In genomic region chr13:100088648-100089601, GRCh38 we compare ENCODE assay signal across 8 cellular contexts. TPM values are rescaled to one million over a fixed set of nuclear protein-coding genes. Genes with fewer than 3 reads are reported as not detected.
DNase-seq lines count a peak whose midpoint lies in the region; ATAC-seq and TF ChIP-seq lines count a peak whose summit lies in the region.

PCCA (plus strand) TSS chr13:100089093; CDS start chr13:100089121, 28 bp downstream.

- peak within 1 kb of the TSS; percentile 85 for H3K27ac Mint-ChIP-seq in type B pancreatic cell

- TF ChIP-seq CTCF in GM12865 (IDR thresholded peaks at IDR 0.05; ENCODE audit: insufficient read depth, low read depth, low read length, missing control alignments) (no peak), type B pancreatic cell (conservative IDR thresholded peaks at IDR 0.05) (peak; percentile 17)

- ATAC-seq in HG02623 (IDR thresholded peaks at IDR 0.05; ENCODE audit: unreplicated experiment): peak; percentile 96
- ATAC-seq in left cardiac atrium: peak; percentile 99 to 100

- intact Hi-C loops in T-helper 1 cell treated with Interleukin-12 subunit alpha and Interleukin-12 subunit beta and Interleukin-4 antibody, amounts not matched to agents 30 ng/mL and 1 ng/mL, for 36 hours (cut with micrococcal nuclease): loop anchor here (1.0 to 10.0 kb wide), 15 partner anchors 42 to 1037 kb away; partner anchors contain the start of genes CLYBL and GPR183
- intact Hi-C loops in left cardiac atrium (cut with DNase I) (no loop called here), posterior cingulate gyrus (cut with DNase I) (no loop called here)

- no peaks in the 10 kb centered on the region for H3K27me3 Mint-ChIP-seq in type B pancreatic cell

- H3K4me3 ChIP-seq in GM12865 (ENCODE audit: low read depth, low read length): peak within 1 kb of the TSS; percentile 76

- peaks cover 36% of the 10 kb centered on the region for H3K4me1 Mint-ChIP-seq in type B pancreatic cell (ENCODE audit: unreplicated experiment)

- peak; percentile 95 for DNase-seq in GM12865 (ENCODE audit: low read depth)
- peak; percentile 82 for DNase-seq in NCI-H128 (lab: John Stamatoyannopoulos, UW; ENCODE audit: unreplicated experiment)
- peak; percentile 78 for DNase-seq in amniotic stem cell (lab: John Stamatoyannopoulos, UW)
- peak; percentile 97 for DNase-seq in left cardiac atrium
- peak; percentile 93 to 99 (median 96) for DNase-seq in posterior cingulate gyrus
- DNase-seq in type B pancreatic cell (ENCODE audit: extremely low spot score, unreplicated experiment): peak; percentile 94

- H3K4me3 Mint-ChIP-seq in type B pancreatic cell: peak within 1 kb of the TSS; percentile 96

- H3K9me3 Mint-ChIP-seq in type B pancreatic cell: no peaks in the 10 kb centered on the region

- peaks cover 9% of the 10 kb centered on the region for H3K36me3 Mint-ChIP-seq in type B pancreatic cell

RNA-seq across cellular contexts. Expression of gene PCCA, which starts in this region (rescaled TPM):
- total RNA-seq in T-helper 1 cell treated with Interleukin-12 subunit alpha and Interleukin-12 subunit beta and Interleukin-4 antibody, amounts not matched to agents 30 ng/mL and 1 ng/mL, for 36 hours: 14.8 and 15.7 TPM in 2 replicates
- total RNA-seq in left cardiac atrium (10 to 100 TPM; 47.1 to 51.1 TPM), type B pancreatic cell (ENCODE audit: low replicate concordance) (21.1 and 46.8 TPM in 2 replicates)

Comparison
In these comparisons a context has a peak if more than half of its experiments do, and no peak if none do; other contexts are left out.
1. Peak in every context shown above with its lines: DNase-seq, ATAC-seq and H3K4me3 ChIP-seq.